ENCODE assay signal across 10 cellular contexts in the genomic region with DNA sequence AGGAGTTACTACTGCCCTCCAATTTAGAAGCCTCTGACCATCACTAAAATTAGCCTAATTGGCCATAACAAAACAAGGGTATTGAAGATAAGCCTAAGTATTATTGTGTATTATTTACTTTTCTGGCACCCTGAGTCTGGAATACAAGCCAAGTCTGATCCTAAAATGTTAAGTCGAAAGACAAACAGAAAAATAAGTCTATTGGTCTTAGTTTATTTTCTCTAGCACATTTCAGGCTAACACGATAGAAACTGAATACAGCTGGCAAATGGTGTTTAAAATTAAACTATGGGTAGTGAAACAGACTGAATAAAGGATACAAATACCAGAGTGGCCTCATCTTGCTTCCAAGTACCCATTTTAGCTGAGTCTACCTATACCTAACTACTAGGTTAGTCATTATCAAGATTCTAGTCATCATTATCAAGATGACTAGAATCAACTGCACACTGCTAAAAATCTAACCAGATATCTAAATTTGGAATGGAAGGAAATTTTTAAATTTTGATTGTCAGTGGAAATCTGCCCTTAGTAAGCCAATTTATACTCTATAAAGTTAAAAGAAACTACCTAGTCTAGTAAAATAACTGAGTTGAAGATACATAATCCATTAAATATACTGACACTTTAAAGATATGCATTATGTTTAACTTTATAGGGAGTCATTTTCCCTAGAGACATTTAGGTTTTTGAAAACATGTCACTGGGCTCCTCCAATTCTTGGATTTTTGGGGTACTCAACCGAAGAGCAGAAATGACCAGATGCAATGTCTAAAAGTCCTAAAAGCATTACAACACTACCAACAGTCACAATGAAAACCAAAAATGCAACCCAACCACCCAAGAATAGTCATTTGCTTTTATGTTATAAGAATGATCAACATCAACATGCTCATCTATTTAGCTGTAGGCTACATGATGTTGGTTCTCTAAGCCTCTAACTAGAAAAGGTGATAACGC.
DNase-seq lines count a peak whose midpoint lies in the region; ATAC-seq lines count a peak whose summit lies in the region.
"Had no signal": no experiment of that assay in that cellular context is flagged by ENCODE, and none has a peak within 500 bp of the region (broad histone marks: within the 10 kb centered on the region; RNA-seq: fewer than 3 reads in every experiment).

No MANE protein-coding gene starts in this region.

- no peak overlapping the region for H3K4me3 Mint-ChIP-seq in activated CD4-positive, alpha-beta memory T cell treated with anti-CD3 and anti-CD28 coated beads for 36 hours
- no peak overlapping the region for H3K4me3 Mint-ChIP-seq in activated CD4-positive, alpha-beta memory T cell treated with anti-CD3 and anti-CD28 coated beads, Interleukin-2, amount 10 ng/mL, durations not matched to agents 7 days and 5 days
- no peak overlapping the region for H3K4me3 Mint-ChIP-seq in activated naive CD8-positive, alpha-beta T cell treated with anti-CD3 and anti-CD28 coated beads, Interleukin-2, amount 50 U/mL, for 24 hours

- DNase-seq in activated CD4-positive, alpha-beta memory T cell treated with anti-CD3 and anti-CD28 coated beads for 36 hours = no peak
- DNase-seq in activated CD4-positive, alpha-beta memory T cell treated with anti-CD3 and anti-CD28 coated beads, Interleukin-2, amount 10 ng/mL, durations not matched to agents 7 days and 5 days = no peak
- no peak for DNase-seq in activated naive CD8-positive, alpha-beta T cell treated with anti-CD3 and anti-CD28 coated beads, Interleukin-2, amount 50 U/mL, for 24 hours
- DNase-seq in substantia nigra (lab: John Stamatoyannopoulos, UW) (no peak), NCI-H128 (lab: John Stamatoyannopoulos, UW; ENCODE audit: unreplicated experiment) (no peak)
- DNase-seq: adrenal gland, PC-9 had no signal

- ATAC-seq in HG02763 (IDR thresholded peaks at IDR 0.05; ENCODE audit: unreplicated experiment) (peak; percentile 61), esophagus mucosa (no peak), GM19328 (IDR thresholded peaks at IDR 0.05; ENCODE audit: unreplicated experiment) (no peak)
- ATAC-seq in activated naive CD8-positive, alpha-beta T cell treated with anti-CD3 and anti-CD28 coated beads, Interleukin-2, amount 50 U/mL, for 24 hours = peak; percentile 93

- H3K4me1 Mint-ChIP-seq in activated CD4-positive, alpha-beta memory T cell treated with anti-CD3 and anti-CD28 coated beads for 36 hours (ENCODE audit: low read depth) = peaks cover 21% of the 10 kb centered on the region
- peaks cover 20% of the 10 kb centered on the region for H3K4me1 Mint-ChIP-seq in activated CD4-positive, alpha-beta memory T cell treated with anti-CD3 and anti-CD28 coated beads, Interleukin-2, amount 10 ng/mL, durations not matched to agents 7 days and 5 days
- H3K4me1 Mint-ChIP-seq in activated naive CD8-positive, alpha-beta T cell treated with anti-CD3 and anti-CD28 coated beads, Interleukin-2, amount 50 U/mL, for 24 hours = peaks cover 14% of the 10 kb centered on the region

- peaks cover 6% of the 10 kb centered on the region for H3K36me3 Mint-ChIP-seq in activated CD4-positive, alpha-beta memory T cell treated with anti-CD3 and anti-CD28 coated beads for 36 hours
- peaks cover 19% of the 10 kb centered on the region for H3K36me3 Mint-ChIP-seq in activated CD4-positive, alpha-beta memory T cell treated with anti-CD3 and anti-CD28 coated beads, Interleukin-2, amount 10 ng/mL, durations not matched to agents 7 days and 5 days (ENCODE audit: low read depth)
- peaks cover 3% of the 10 kb centered on the region for H3K36me3 Mint-ChIP-seq in activated naive CD8-positive, alpha-beta T cell treated with anti-CD3 and anti-CD28 coated beads, Interleukin-2, amount 50 U/mL, for 24 hours (ENCODE audit: low read depth)

- POLR2A ChIA-PET in activated CD4-positive, alpha-beta memory T cell treated with anti-CD3 and anti-CD28 coated beads for 36 hours (lab: Charles Lee) = interaction anchor here (1.5 kb wide), 1 partner anchor 85 kb away, joined by 3 read pairs; no protein-coding TSS in a partner anchor
- POLR2A ChIA-PET in activated CD4-positive, alpha-beta memory T cell treated with anti-CD3 and anti-CD28 coated beads, Interleukin-2, amount 10 ng/mL, durations not matched to agents 7 days and 5 days (lab: Charles Lee) = no interaction called here

- H3K27ac ChIP-seq in substantia nigra (ENCODE audit: low read depth, low read length, poor library complexity, severe bottlenecking) = peak overlapping the region; percentile 81
- H3K27ac ChIP-seq: PC-9 had no signal

- H3K27ac Mint-ChIP-seq in activated CD4-positive, alpha-beta memory T cell treated with anti-CD3 and anti-CD28 coated beads for 36 hours = peak overlapping the region; percentile 78
- H3K27ac Mint-ChIP-seq in activated CD4-positive, alpha-beta memory T cell treated with anti-CD3 and anti-CD28 coated beads, Interleukin-2, amount 10 ng/mL, durations not matched to agents 7 days and 5 days = no peak overlapping the region
- peak overlapping the region; percentile 8 for H3K27ac Mint-ChIP-seq in activated naive CD8-positive, alpha-beta T cell treated with anti-CD3 and anti-CD28 coated beads, Interleukin-2, amount 50 U/mL, for 24 hours

- no peaks in the 10 kb centered on the region for H3K9me3 Mint-ChIP-seq in activated CD4-positive, alpha-beta memory T cell treated with anti-CD3 and anti-CD28 coated beads for 36 hours
- no peaks in the 10 kb centered on the region for H3K9me3 Mint-ChIP-seq in activated CD4-positive, alpha-beta memory T cell treated with anti-CD3 and anti-CD28 coated beads, Interleukin-2, amount 10 ng/mL, durations not matched to agents 7 days and 5 days
- no peaks in the 10 kb centered on the region for H3K9me3 Mint-ChIP-seq in activated naive CD8-positive, alpha-beta T cell treated with anti-CD3 and anti-CD28 coated beads, Interleukin-2, amount 50 U/mL, for 24 hours

- CTCF ChIA-PET in activated CD4-positive, alpha-beta memory T cell treated with anti-CD3 and anti-CD28 coated beads for 36 hours (lab: Charles Lee) = interaction anchor here (1.2 to 3.1 kb wide), 3 partner anchors 132 to 136 kb away, joined by 3 to 12 read pairs (median 4); no protein-coding TSS in a partner anchor
- CTCF ChIA-PET in activated CD4-positive, alpha-beta memory T cell treated with anti-CD3 and anti-CD28 coated beads, Interleukin-2, amount 10 ng/mL, durations not matched to agents 7 days and 5 days (lab: Charles Lee) = interaction anchor here (0.9 to 3.2 kb wide), 2 partner anchors 132 to 373 kb away, joined by 3 to 12 read pairs; no protein-coding TSS in a partner anchor

- intact Hi-C loops in activated CD4-positive, alpha-beta memory T cell treated with anti-CD3 and anti-CD28 coated beads for 36 hours (cut with micrococcal nuclease) = loop anchor here (1.0 to 2.0 kb wide), 4 partner anchors 23 to 132 kb away; partner anchors contain the start of gene NT5C2

- no peaks in the 10 kb centered on the region for H3K27me3 Mint-ChIP-seq in activated CD4-positive, alpha-beta memory T cell treated with anti-CD3 and anti-CD28 coated beads for 36 hours
- no peaks in the 10 kb centered on the region for H3K27me3 Mint-ChIP-seq in activated CD4-positive, alpha-beta memory T cell treated with anti-CD3 and anti-CD28 coated beads, Interleukin-2, amount 10 ng/mL, durations not matched to agents 7 days and 5 days
- H3K27me3 Mint-ChIP-seq in activated naive CD8-positive, alpha-beta T cell treated with anti-CD3 and anti-CD28 coated beads, Interleukin-2, amount 50 U/mL, for 24 hours = no peaks in the 10 kb centered on the region

Comparison
In these comparisons a context has a peak if more than half of its experiments do, and no peak if none do; other contexts are left out.
1. ATAC-seq: peak in HG02763 (single experiment) and activated naive CD8-positive, alpha-beta T cell treated with anti-CD3 and anti-CD28 coated beads, Interleukin-2, amount 50 U/mL, for 24 hours (single experiment); none in esophagus mucosa (single experiment) and GM19328 (single experiment).